12 cellular contexts compared by ENCODE assay signal in the genomic region with DNA sequence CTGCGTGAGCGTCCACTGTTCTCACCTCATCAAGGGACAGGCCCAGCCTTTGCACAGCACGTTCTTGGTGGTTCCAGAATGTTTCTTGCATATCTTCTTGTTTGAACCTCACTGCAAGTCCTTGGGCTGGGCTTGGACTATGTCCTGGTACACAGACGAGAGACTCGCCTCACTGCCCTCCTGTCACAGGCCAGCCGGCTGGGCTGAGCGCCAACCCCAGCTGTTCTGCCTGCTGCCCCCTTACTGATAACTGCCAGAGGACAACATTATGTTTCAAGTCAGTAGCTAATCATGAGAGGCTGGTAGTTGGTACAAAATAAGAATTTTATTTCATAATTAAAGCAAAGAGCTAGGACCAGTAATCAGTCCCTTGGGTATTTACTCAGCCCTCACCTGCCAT. TPM values are rescaled to one million over a fixed set of nuclear protein-coding genes. Genes with fewer than 3 reads are reported as not detected.
DNase-seq lines count a peak whose midpoint lies in the region; ATAC-seq and TF ChIP-seq lines count a peak whose summit lies in the region.
"Had no signal": no experiment of that assay in that cellular context is flagged by ENCODE, and none has a peak within 500 bp of the region (broad histone marks: within the 10 kb centered on the region; RNA-seq: fewer than 3 reads in every experiment).

No MANE protein-coding gene starts in this region.

- no peak for ATAC-seq in HG02938 (IDR thresholded peaks at IDR 0.05; ENCODE audit: unreplicated experiment)
- ATAC-seq in GM19324 (IDR thresholded peaks at IDR 0.05; ENCODE audit: low FRiP score, unreplicated experiment), result no peak
- ATAC-seq: Panc1 had no signal

- no peak for TF ChIP-seq POLR2A in esophagus muscularis mucosa (IDR thresholded peaks at IDR 0.05; ENCODE audit: low read depth)

- peak; percentile 43 for DNase-seq in DMS 273 treated with DMSO at 0.1 percent for 48 hours (lab: John Stamatoyannopoulos, UW)
- DNase-seq in astrocyte of the hippocampus (ENCODE audit: low read depth, low spot score), result peak; percentile 50
- peak; percentile 77 for DNase-seq in right atrium auricular region (ENCODE audit: low spot score)
- peak; percentile 97 for DNase-seq in pons (ENCODE audit: low spot score)
- no peak for DNase-seq in foreskin fibroblast
- no peak for DNase-seq in esophagus muscularis mucosa (ENCODE audit: extremely low spot score)
- DNase-seq: activated effector memory CD4-positive, alpha-beta T cell treated with anti-CD3 and anti-CD28 coated beads, Interleukin-2, amount 50 U/mL, for 16 hours; MV-4-11 had no signal

- intact Hi-C loops in esophagus muscularis mucosa (cut with DNase I), result no loop called here

- H3K27me3 ChIP-seq in right atrium auricular region, result no peaks in the 10 kb centered on the region
- H3K27me3 ChIP-seq in esophagus muscularis mucosa, result no peaks in the 10 kb centered on the region

- H3K4me3 ChIP-seq in right atrium auricular region (no peak overlapping the region), foreskin fibroblast (ENCODE audit: low read depth in 1 of 2, low read length in 2 of 2) (no peak overlapping the region), esophagus muscularis mucosa (no peak overlapping the region)
- H3K4me3 ChIP-seq: HAP-1 had no signal

- H3K27ac ChIP-seq in right atrium auricular region, result peak overlapping the region; percentile 78 to 81
- no peak overlapping the region for H3K27ac ChIP-seq in esophagus muscularis mucosa (replicated peaks in 1 of 4)

- 54% methylated on average over 7 of the region's 7 CpGs for WGBS in esophagus muscularis mucosa

- TF ChIP-seq EP300 in esophagus muscularis mucosa (IDR thresholded peaks at IDR 0.05), result no peak

- TF ChIP-seq CTCF in right atrium auricular region (IDR thresholded peaks at IDR 0.05) (no peak), foreskin fibroblast (IDR thresholded peaks at IDR 0.05; ENCODE audit: low read depth, low read length) (no peak), esophagus muscularis mucosa (IDR thresholded peaks at IDR 0.05) (no peak)

- H3K9me3 ChIP-seq in right atrium auricular region (no peaks in the 10 kb centered on the region), esophagus muscularis mucosa (no peaks in the 10 kb centered on the region)
- H3K9me3 ChIP-seq: HAP-1 had no signal

- peaks cover 69% of the 10 kb centered on the region for H3K36me3 ChIP-seq in right atrium auricular region
- H3K36me3 ChIP-seq in esophagus muscularis mucosa, result peaks cover 66 to 83% (median 80%) of the 10 kb centered on the region in 4 donors

- peaks cover 0 to 41% of the 10 kb centered on the region in 2 donors for H3K4me1 ChIP-seq in right atrium auricular region
- H3K4me1 ChIP-seq in esophagus muscularis mucosa, result peaks cover 17 to 31% (median 24%) of the 10 kb centered on the region in 4 donors
- H3K4me1 ChIP-seq: HAP-1 had no signal

RNA-seq across cellular contexts. Expression of a gene that starts 52.8 kb away (rescaled TPM):
- total RNA-seq in right atrium auricular region (not detected), esophagus muscularis mucosa (under 1 TPM; 0.06 to 0.42 (median 0.12) TPM)

Comparison
In these comparisons a context has a peak if more than half of its experiments do, and no peak if none do; other contexts are left out.
1. DNase-seq: peak in DMS 273 treated with DMSO at 0.1 percent for 48 hours (single experiment), astrocyte of the hippocampus (single experiment), right atrium auricular region (single experiment) and pons (single experiment); none in foreskin fibroblast (0 of 2) and esophagus muscularis mucosa (single experiment).
2. H3K27ac ChIP-seq: peak in right atrium auricular region (2 of 2); none in esophagus muscularis mucosa (0 of 4).